33 cellular contexts compared by ENCODE assay signal in genomic region chr15:26635105-26635504, GRCh38.
"Had no signal": no experiment of that assay in that cellular context is flagged by ENCODE, and none has a peak within 500 bp of the region (broad histone marks: within the 10 kb centered on the region; RNA-seq: fewer than 3 reads in every experiment).

No MANE protein-coding gene starts in this region.

- H3K36me3 ChIP-seq: adrenal gland, breast epithelium, cardiac muscle cell, colonic mucosa, esophagus muscularis mucosa, gastrocnemius medialis, heart left ventricle had no signal

- H3K27ac Mint-ChIP-seq: activated CD4-positive, alpha-beta memory T cell treated with anti-CD3 and anti-CD28 coated beads, Interleukin-2, amount 10 ng/mL, durations not matched to agents 7 days and 5 days; activated CD4-positive, alpha-beta T cell treated with anti-CD3 and anti-CD28 coated beads, Interleukin-2, amount 10 ng/mL, durations not matched to agents 7 days and 5 days; activated naive CD4-positive, alpha-beta T cell treated with anti-CD3 and anti-CD28 coated beads for 36 hours; activated naive CD4-positive, alpha-beta T cell treated with anti-CD3 and anti-CD28 coated beads, Interleukin-2, amount 50 U/mL, for 24 hours; activated naive CD8-positive, alpha-beta T cell treated with anti-CD3 and anti-CD28 coated beads for 36 hours; activated naive CD8-positive, alpha-beta T cell treated with anti-CD3 and anti-CD28 coated beads, Interleukin-2, amount 50 U/mL, for 24 hours; activated T-cell treated with anti-CD3 and anti-CD28 coated beads, Interleukin-2, amount 50 U/mL, for 24 hours; activated T-helper 17 cell treated with anti-CD3 and anti-CD28 coated beads, Interleukin-2, amount 50 U/mL, for 72 hours; T-helper 17 cell; T-helper 2 cell treated with Interferon-gamma antibody and Interleukin-4, amounts not matched to agents 5 μg/mL and 100 μg/mL, for 36 hours had no signal

- H3K27ac ChIP-seq: adrenal gland, breast epithelium, cardiac muscle cell, colonic mucosa, esophagus muscularis mucosa, foreskin keratinocyte, gastrocnemius medialis, heart left ventricle had no signal

- H3K4me1 Mint-ChIP-seq: activated CD4-positive, alpha-beta memory T cell treated with anti-CD3 and anti-CD28 coated beads, Interleukin-2, amount 10 ng/mL, durations not matched to agents 7 days and 5 days; activated CD4-positive, alpha-beta T cell treated with anti-CD3 and anti-CD28 coated beads, Interleukin-2, amount 10 ng/mL, durations not matched to agents 7 days and 5 days; activated naive CD4-positive, alpha-beta T cell treated with anti-CD3 and anti-CD28 coated beads, Interleukin-2, amount 50 U/mL, for 24 hours; activated naive CD8-positive, alpha-beta T cell treated with anti-CD3 and anti-CD28 coated beads for 36 hours; activated naive CD8-positive, alpha-beta T cell treated with anti-CD3 and anti-CD28 coated beads, Interleukin-2, amount 50 U/mL, for 24 hours; T-helper 17 cell had no signal

- DNase-seq: activated CD4-positive, alpha-beta memory T cell treated with anti-CD3 and anti-CD28 coated beads, Interleukin-2, amount 10 ng/mL, durations not matched to agents 7 days and 5 days; activated CD4-positive, alpha-beta T cell treated with anti-CD3 and anti-CD28 coated beads for 1 hour; activated CD4-positive, alpha-beta T cell treated with anti-CD3 and anti-CD28 coated beads for 4 hours; activated CD4-positive, alpha-beta T cell treated with anti-CD3 and anti-CD28 coated beads, Interleukin-2, amount 10 ng/mL, durations not matched to agents 7 days and 5 days; activated CD4-positive, alpha-beta T cell treated with anti-CD3 and anti-CD28 coated beads, Interleukin-2, amount 50 U/mL, for 4 hours; activated CD8-positive, alpha-beta memory T cell treated with anti-CD3 and anti-CD28 coated beads, Interleukin-2, amount 50 U/mL, for 48 hours; activated effector memory CD4-positive, alpha-beta T cell treated with Interleukin-2 at 50 U/mL for 16 hours; activated naive CD4-positive, alpha-beta T cell treated with anti-CD3 and anti-CD28 coated beads for 36 hours; activated naive CD8-positive, alpha-beta T cell treated with anti-CD3 and anti-CD28 coated beads for 36 hours; activated naive CD8-positive, alpha-beta T cell treated with anti-CD3 and anti-CD28 coated beads, Interleukin-2, amount 50 U/mL, for 24 hours; activated T-cell treated with anti-CD3 and anti-CD28 coated beads for 4 hours; activated T-cell treated with anti-CD3 and anti-CD28 coated beads, Interleukin-2, amount 50 U/mL, for 24 hours; adrenal gland; amygdala; aorta; central memory CD4-positive, alpha-beta T cell; cerebellar nuclear complex; colonic mucosa; effector memory CD4-positive, alpha-beta T cell; erythroblast; foreskin keratinocyte; gastrocnemius medialis; glutamatergic neuron; heart left ventricle; T-helper 1 cell; T-helper 17 cell had no signal

- H3K36me3 Mint-ChIP-seq: activated naive CD4-positive, alpha-beta T cell treated with anti-CD3 and anti-CD28 coated beads, Interleukin-2, amount 50 U/mL, for 24 hours; activated naive CD8-positive, alpha-beta T cell treated with anti-CD3 and anti-CD28 coated beads for 36 hours had no signal

- H3K4me1 ChIP-seq: adrenal gland, breast epithelium, colonic mucosa, esophagus muscularis mucosa, foreskin keratinocyte, gastrocnemius medialis, heart left ventricle had no signal

- H3K9me3 Mint-ChIP-seq: activated naive CD8-positive, alpha-beta T cell treated with anti-CD3 and anti-CD28 coated beads for 36 hours; brain had no signal

- ATAC-seq: activated naive CD8-positive, alpha-beta T cell treated with anti-CD3 and anti-CD28 coated beads, Interleukin-2, amount 50 U/mL, for 24 hours; activated T-helper 17 cell treated with anti-CD3 and anti-CD28 coated beads, Interleukin-2, amount 50 U/mL, for 72 hours; foreskin keratinocyte; gastrocnemius medialis; heart left ventricle; T-helper 17 cell had no signal

- H3K27me3 ChIP-seq: adrenal gland, breast epithelium, cardiac muscle cell, colonic mucosa, esophagus muscularis mucosa, foreskin keratinocyte, gastrocnemius medialis had no signal

- H3K27me3 Mint-ChIP-seq: activated CD4-positive, alpha-beta memory T cell treated with anti-CD3 and anti-CD28 coated beads, Interleukin-2, amount 10 ng/mL, durations not matched to agents 7 days and 5 days; activated CD4-positive, alpha-beta T cell treated with anti-CD3 and anti-CD28 coated beads, Interleukin-2, amount 10 ng/mL, durations not matched to agents 7 days and 5 days; activated naive CD4-positive, alpha-beta T cell treated with anti-CD3 and anti-CD28 coated beads, Interleukin-2, amount 50 U/mL, for 24 hours; activated naive CD8-positive, alpha-beta T cell treated with anti-CD3 and anti-CD28 coated beads for 36 hours; activated naive CD8-positive, alpha-beta T cell treated with anti-CD3 and anti-CD28 coated beads, Interleukin-2, amount 50 U/mL, for 24 hours; activated T-cell treated with anti-CD3 and anti-CD28 coated beads, Interleukin-2, amount 50 U/mL, for 24 hours; activated T-helper 17 cell treated with anti-CD3 and anti-CD28 coated beads, Interleukin-2, amount 50 U/mL, for 72 hours; brain; T-helper 17 cell had no signal

- H3K4me3 ChIP-seq: adrenal gland, breast epithelium, cardiac muscle cell, colonic mucosa, esophagus muscularis mucosa, gastrocnemius medialis, heart left ventricle had no signal

- H3K4me3 Mint-ChIP-seq: activated CD4-positive, alpha-beta memory T cell treated with anti-CD3 and anti-CD28 coated beads, Interleukin-2, amount 10 ng/mL, durations not matched to agents 7 days and 5 days; activated CD4-positive, alpha-beta T cell treated with anti-CD3 and anti-CD28 coated beads, Interleukin-2, amount 10 ng/mL, durations not matched to agents 7 days and 5 days; activated naive CD4-positive, alpha-beta T cell treated with anti-CD3 and anti-CD28 coated beads for 36 hours; activated naive CD4-positive, alpha-beta T cell treated with anti-CD3 and anti-CD28 coated beads, Interleukin-2, amount 50 U/mL, for 24 hours; activated naive CD8-positive, alpha-beta T cell treated with anti-CD3 and anti-CD28 coated beads for 36 hours; activated naive CD8-positive, alpha-beta T cell treated with anti-CD3 and anti-CD28 coated beads, Interleukin-2, amount 50 U/mL, for 24 hours; activated T-cell treated with anti-CD3 and anti-CD28 coated beads, Interleukin-2, amount 50 U/mL, for 24 hours; activated T-helper 17 cell treated with anti-CD3 and anti-CD28 coated beads, Interleukin-2, amount 50 U/mL, for 72 hours; brain; T-helper 17 cell; T-helper 2 cell treated with Interferon-gamma antibody and Interleukin-4, amounts not matched to agents 5 μg/mL and 100 μg/mL, for 36 hours had no signal

- H3K9me3 ChIP-seq: adrenal gland, breast epithelium, colonic mucosa, esophagus muscularis mucosa, gastrocnemius medialis, heart left ventricle had no signal
